Comparison of ENCODE assay signal across 22 cellular contexts in the genomic region with DNA sequence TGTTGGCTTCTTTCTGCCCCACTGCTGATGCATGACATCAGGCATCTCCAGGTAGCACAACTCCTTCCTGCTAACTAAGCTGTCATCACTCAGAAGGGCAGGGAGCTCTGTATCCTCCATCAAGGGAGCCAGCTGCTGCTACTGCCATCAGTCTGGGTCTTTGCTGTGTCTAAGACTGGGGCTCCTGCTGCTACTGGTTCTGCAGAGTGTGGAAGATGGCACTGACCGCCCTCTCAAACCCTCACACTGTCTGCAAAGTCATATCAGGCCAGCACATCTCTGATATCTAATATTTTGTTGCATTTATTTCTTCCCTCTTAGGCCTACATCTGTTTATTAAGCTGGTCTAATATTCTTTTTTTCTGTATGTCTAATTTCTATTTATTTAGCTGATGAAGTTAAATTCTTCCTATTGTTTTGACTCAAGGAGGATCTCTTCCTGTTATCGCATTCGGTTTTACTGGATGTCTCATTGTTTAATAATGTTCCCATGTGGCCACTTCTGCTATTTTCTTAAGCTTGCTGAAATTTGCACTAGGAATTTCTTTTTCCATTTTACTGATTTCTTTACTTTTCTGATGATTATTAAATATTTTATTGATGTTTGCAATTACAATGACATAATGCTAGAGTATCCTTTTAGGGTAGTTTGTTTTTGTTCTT. TPM values are rescaled to one million over a fixed set of nuclear protein-coding genes. Genes with fewer than 3 reads are reported as not detected.
A peak's percentile ranks its signal among the peaks of the same experiment; 100 is the strongest.
DNase-seq lines count a peak whose midpoint lies in the region; ATAC-seq and TF ChIP-seq lines count a peak whose summit lies in the region.
"Had no signal": no experiment of that assay in that cellular context is flagged by ENCODE, and none has a peak within 500 bp of the region (broad histone marks: within the 10 kb centered on the region; RNA-seq: fewer than 3 reads in every experiment).

No MANE protein-coding gene starts in this region.

- BruUV-seq in Calu3 (replicated peaks; lab: Mats Ljungman, UMichigan): no TSS peak

- CTCF ChIA-PET in Calu3 (lab: Charles Lee): no interaction called here

- no peaks in the 10 kb centered on the region for H3K9me3 Mint-ChIP-seq in natural killer cell treated with Interleukin-12 subunit alpha and Interleukin-12 subunit beta and Interleukin-15 and Interleukin-18, amount 100 ng/mL, for 72 hours
- no peaks in the 10 kb centered on the region for H3K9me3 Mint-ChIP-seq in natural killer cell
- no peaks in the 10 kb centered on the region for H3K9me3 Mint-ChIP-seq in Calu3 (ENCODE audit: low read depth, unreplicated experiment)

- intact Hi-C loops in natural killer cell (cut with micrococcal nuclease) (no loop called here), Calu3 (cut with micrococcal nuclease; ENCODE audit: unreplicated experiment) (no loop called here)

- no peak overlapping the region for H3K4me3 Mint-ChIP-seq in natural killer cell treated with Interleukin-12 subunit alpha and Interleukin-12 subunit beta and Interleukin-15 and Interleukin-18, amount 100 ng/mL, for 72 hours
- H3K4me3 Mint-ChIP-seq in natural killer cell: no peak overlapping the region
- H3K4me3 Mint-ChIP-seq in Calu3 (ENCODE audit: low read depth, unreplicated experiment): no peak overlapping the region
- H3K4me3 Mint-ChIP-seq: CD4-positive, CD25-positive, alpha-beta regulatory T cell; GM23338 had no signal

- ATAC-seq in natural killer cell treated with Interleukin-12 subunit alpha and Interleukin-12 subunit beta and Interleukin-15 and Interleukin-18, amount 100 ng/mL, for 72 hours: peak; percentile 31 to 53
- ATAC-seq in natural killer cell: no peak
- ATAC-seq: GM23338, HCT116, SK-N-SH treated with all-trans-retinoic acid at 6 μM for 48 hours had no signal

- H3K4me1 Mint-ChIP-seq in natural killer cell treated with Interleukin-12 subunit alpha and Interleukin-12 subunit beta and Interleukin-15 and Interleukin-18, amount 100 ng/mL, for 72 hours (ENCODE audit: low read depth in 2 of 2): no peaks in the 10 kb centered on the region
- H3K4me1 Mint-ChIP-seq in natural killer cell: no peaks in the 10 kb centered on the region
- peaks cover 19% of the 10 kb centered on the region for H3K4me1 Mint-ChIP-seq in Calu3 (ENCODE audit: low read depth, unreplicated experiment)
- H3K4me1 Mint-ChIP-seq: CD4-positive, CD25-positive, alpha-beta regulatory T cell; GM23338 had no signal

- H3K27me3 Mint-ChIP-seq in natural killer cell treated with Interleukin-12 subunit alpha and Interleukin-12 subunit beta and Interleukin-15 and Interleukin-18, amount 100 ng/mL, for 72 hours: peaks cover 15 to 22% of the 10 kb centered on the region in 2 donors
- H3K27me3 Mint-ChIP-seq in natural killer cell (ENCODE audit: low read depth in 2 of 2) (peaks cover 6 to 11% of the 10 kb centered on the region in 2 donors), Calu3 (ENCODE audit: unreplicated experiment) (no peaks in the 10 kb centered on the region)

- no peak for TF ChIP-seq CTCF in natural killer cell (IDR thresholded peaks at IDR 0.05)
- no peak for TF ChIP-seq CTCF in fibroblast of the aortic adventitia (IDR thresholded peaks at IDR 0.05; ENCODE audit: insufficient read depth, low read length)
- TF ChIP-seq CTCF in Calu3 (IDR thresholded peaks at IDR 0.05; ENCODE audit: unreplicated experiment): no peak

- DNase-seq in natural killer cell treated with Interleukin-12 subunit alpha and Interleukin-12 subunit beta and Interleukin-15 and Interleukin-18, amount 100 ng/mL, for 72 hours (ENCODE audit: low spot score): no peak
- DNase-seq in natural killer cell (no peak), LHCN-M2 (ENCODE audit: low read depth) (peak; percentile 53), fibroblast of the aortic adventitia (ENCODE audit: low read depth) (peak; percentile 56), HUDEP-2 (lab: John Stamatoyannopoulos, UW; ENCODE audit: unreplicated experiment in 76 of 76) (no peak), Calu3 (no peak), NCI-H524 (lab: John Stamatoyannopoulos, UW) (no peak), substantia nigra (lab: John Stamatoyannopoulos, UW) (no peak)
- DNase-seq: BE2C; CD4-positive, CD25-positive, alpha-beta regulatory T cell; COR-L47; KBM-7; MV-4-11; NCI-H1694 treated with DMSO at 0.1 percent for 48 hours; NCI-H2227 treated with DMSO at 0.1 percent for 48 hours; NCI-H524 treated with DMSO at 0.1 percent for 48 hours; PC-9; SIG-M5 had no signal

- no peak overlapping the region for H3K27ac Mint-ChIP-seq in natural killer cell treated with Interleukin-12 subunit alpha and Interleukin-12 subunit beta and Interleukin-15 and Interleukin-18, amount 100 ng/mL, for 72 hours
- H3K27ac Mint-ChIP-seq in natural killer cell: no peak overlapping the region
- H3K27ac Mint-ChIP-seq in Calu3 (ENCODE audit: unreplicated experiment): no peak overlapping the region
- H3K27ac Mint-ChIP-seq: CD4-positive, CD25-positive, alpha-beta regulatory T cell; GM23338 had no signal

- no peaks in the 10 kb centered on the region for H3K36me3 Mint-ChIP-seq in natural killer cell treated with Interleukin-12 subunit alpha and Interleukin-12 subunit beta and Interleukin-15 and Interleukin-18, amount 100 ng/mL, for 72 hours
- H3K36me3 Mint-ChIP-seq in natural killer cell: no peaks in the 10 kb centered on the region
- H3K36me3 Mint-ChIP-seq in Calu3 (ENCODE audit: insufficient read depth, unreplicated experiment): no peaks in the 10 kb centered on the region
- H3K36me3 Mint-ChIP-seq: CD4-positive, CD25-positive, alpha-beta regulatory T cell had no signal

- H3K4me3 ChIP-seq in fibroblast of the aortic adventitia (ENCODE audit: low read depth, low read length): no peak overlapping the region
- H3K4me3 ChIP-seq: GM23338, PC-9 had no signal

- H3K27ac ChIP-seq in substantia nigra (ENCODE audit: low read depth, low read length, poor library complexity, severe bottlenecking): no peak overlapping the region
- H3K27ac ChIP-seq: PC-9, RWPE1 had no signal

RNA-seq across cellular contexts. Expression of a gene that starts 7.6 kb away (rescaled TPM):
- total RNA-seq in natural killer cell treated with Interleukin-12 subunit alpha and Interleukin-12 subunit beta and Interleukin-15 and Interleukin-18, amount 100 ng/mL, for 72 hours: 10 to 100 TPM; 10.7 to 15.0 TPM
- total RNA-seq in natural killer cell: 1 to 10 TPM in 1 of 3 donors, under 1 TPM in 2; 0.30 to 1.1 (median 0.59) TPM
- 18.0 and 20.6 TPM in 2 replicates for total RNA-seq in LHCN-M2 (2014; rRNA removed)
- polyA plus RNA-seq in LHCN-M2 (2012): 5.4 TPM
- 2.3 and 23.4 TPM in 2 replicates for total RNA-seq in fibroblast of the aortic adventitia (ENCODE audit: low replicate concordance)
- total RNA-seq in Calu3 (2022): 31.2 and 40.2 TPM in 2 replicates

Comparison
In these comparisons a context has a peak if more than half of its experiments do, and no peak if none do; other contexts are left out.
1. ATAC-seq: peak in natural killer cell treated with Interleukin-12 subunit alpha and Interleukin-12 subunit beta and Interleukin-15 and Interleukin-18, amount 100 ng/mL, for 72 hours (2 of 2); none in natural killer cell (0 of 3).
2. DNase-seq: peak in LHCN-M2 (single experiment) and fibroblast of the aortic adventitia (single experiment); none in natural killer cell treated with Interleukin-12 subunit alpha and Interleukin-12 subunit beta and Interleukin-15 and Interleukin-18, amount 100 ng/mL, for 72 hours (single experiment), natural killer cell (single experiment), HUDEP-2 (0 of 76), Calu3 (single experiment), NCI-H524 (0 of 2) and substantia nigra (0 of 49).